ENCODE assay signal across 10 cellular contexts in genomic region chr1:153635872-153636271, GRCh38. TPM values are rescaled to one million over a fixed set of nuclear protein-coding genes. Genes with fewer than 3 reads are reported as not detected.
DNase-seq lines count a peak whose midpoint lies in the region; ATAC-seq and TF ChIP-seq lines count a peak whose summit lies in the region.
"Had no signal": no experiment of that assay in that cellular context is flagged by ENCODE, and none has a peak within 500 bp of the region (broad histone marks: within the 10 kb centered on the region; RNA-seq: fewer than 3 reads in every experiment).

No MANE protein-coding gene starts in this region.

- H3K27me3 Mint-ChIP-seq in activated CD4-positive, alpha-beta T cell treated with anti-CD3 and anti-CD28 coated beads, Interleukin-2, amount 10 ng/mL, durations not matched to agents 24 days and 14 days: no peaks in the 10 kb centered on the region
- no peaks in the 10 kb centered on the region for H3K27me3 Mint-ChIP-seq in activated B cell treated with CpG ODN at 0.5 μM for 24 hours

- peak overlapping the region in 5 of 8 donors; percentile 98 to 100 (median 99) for H3K27ac ChIP-seq in spleen

- WGBS in spleen, 5 donors: 85 to 91% (median 88%) methylated on average over 7 of the region's 7 CpGs

- no peaks in the 10 kb centered on the region for H3K27me3 ChIP-seq in spleen (replicated peaks in 1 of 7)

- intact Hi-C loops in activated CD4-positive, alpha-beta T cell treated with anti-CD3 and anti-CD28 coated beads, Interleukin-2, amount 10 ng/mL, durations not matched to agents 24 days and 14 days (cut with micrococcal nuclease): no loop called here
- intact Hi-C loops in activated B cell treated with CpG ODN at 0.5 μM for 24 hours (cut with micrococcal nuclease) (loop anchor here (2.0 kb wide), 2 partner anchors 103 to 125 kb away; no protein-coding TSS in a partner anchor), spleen (cut with DNase I; ENCODE audit: low total_unique reads) (no loop called here)

- H3K36me3 ChIP-seq in spleen: peaks cover 8 to 60% (median 48%) of the 10 kb centered on the region in 6 donors

- POLR2A ChIA-PET in activated B cell treated with CpG ODN at 0.5 μM for 24 hours (lab: Charles Lee): interaction anchor here (0.8 to 2.7 kb wide), 4 partner anchors 31 to 358 kb away, joined by 3 to 138 read pairs (median 20); partner anchors contain the start of gene S100A6

- TF ChIP-seq POLR2A in spleen (IDR thresholded peaks at IDR 0.05): no peak

- H3K4me3 ChIP-seq in fibroblast of villous mesenchyme (ENCODE audit: low read depth, low read length) (peak overlapping the region; percentile 100), spleen (peak overlapping the region in 7 of 8 donors; percentile 63 to 75 (median 70))

- peaks cover 30% of the 10 kb centered on the region for H3K4me1 Mint-ChIP-seq in activated CD4-positive, alpha-beta T cell treated with anti-CD3 and anti-CD28 coated beads, Interleukin-2, amount 10 ng/mL, durations not matched to agents 24 days and 14 days
- peaks cover 39% of the 10 kb centered on the region for H3K4me1 Mint-ChIP-seq in activated B cell treated with CpG ODN at 0.5 μM for 24 hours

- H3K9me3 ChIP-seq in spleen: no peaks in the 10 kb centered on the region

- no peak overlapping the region for H3K27ac Mint-ChIP-seq in activated CD4-positive, alpha-beta T cell treated with anti-CD3 and anti-CD28 coated beads, Interleukin-2, amount 10 ng/mL, durations not matched to agents 24 days and 14 days
- peak overlapping the region; percentile 56 for H3K27ac Mint-ChIP-seq in activated B cell treated with CpG ODN at 0.5 μM for 24 hours

- peaks cover 18 to 79% (median 54%) of the 10 kb centered on the region in 6 donors for H3K4me1 ChIP-seq in spleen

- TF ChIP-seq CTCF in activated B cell treated with CpG ODN at 0.5 μM for 24 hours (IDR thresholded peaks at IDR 0.05) (no peak), fibroblast of villous mesenchyme (IDR thresholded peaks at IDR 0.05; ENCODE audit: insufficient read depth, low read depth, low read length) (no peak), spleen (IDR thresholded peaks at IDR 0.05 in 8 of 11, conservative IDR thresholded peaks at IDR 0.05 in 3 of 11) (no peak)

- DNase-seq in activated CD4-positive, alpha-beta T cell treated with anti-CD3 and anti-CD28 coated beads, Interleukin-2, amount 10 ng/mL, durations not matched to agents 24 days and 14 days: no peak
- DNase-seq in activated CD4-positive, alpha-beta T cell treated with anti-CD3 and anti-CD28 coated beads, Interleukin-2, amount 50 U/mL, for 4 hours: no peak
- DNase-seq in activated B cell treated with CpG ODN at 0.5 μM for 24 hours (no peak), fibroblast of villous mesenchyme (ENCODE audit: low read depth) (no peak), spleen (no peak), dedifferentiated amniotic fluid mesenchymal stem cell (ENCODE audit: extremely low spot score) (no peak)
- DNase-seq: SHP77 had no signal

- peaks cover 49% of the 10 kb centered on the region for H3K36me3 Mint-ChIP-seq in activated CD4-positive, alpha-beta T cell treated with anti-CD3 and anti-CD28 coated beads, Interleukin-2, amount 10 ng/mL, durations not matched to agents 24 days and 14 days (ENCODE audit: low read depth)
- peaks cover 65% of the 10 kb centered on the region for H3K36me3 Mint-ChIP-seq in activated B cell treated with CpG ODN at 0.5 μM for 24 hours (ENCODE audit: low read depth)

- no peak for ATAC-seq in activated B cell treated with CpG ODN at 0.5 μM for 24 hours (ENCODE audit: low read depth)
- ATAC-seq in GM19023 (IDR thresholded peaks at IDR 0.05; ENCODE audit: unreplicated experiment): no peak
- no peak for ATAC-seq in GM18511 (IDR thresholded peaks at IDR 0.05; ENCODE audit: unreplicated experiment)

- peak overlapping the region; percentile 91 for H3K4me3 Mint-ChIP-seq in activated CD4-positive, alpha-beta T cell treated with anti-CD3 and anti-CD28 coated beads, Interleukin-2, amount 10 ng/mL, durations not matched to agents 24 days and 14 days
- peak overlapping the region; percentile 83 for H3K4me3 Mint-ChIP-seq in activated B cell treated with CpG ODN at 0.5 μM for 24 hours

- no peaks in the 10 kb centered on the region for H3K9me3 Mint-ChIP-seq in activated CD4-positive, alpha-beta T cell treated with anti-CD3 and anti-CD28 coated beads, Interleukin-2, amount 10 ng/mL, durations not matched to agents 24 days and 14 days
- H3K9me3 Mint-ChIP-seq in activated B cell treated with CpG ODN at 0.5 μM for 24 hours: no peaks in the 10 kb centered on the region

- CTCF ChIA-PET in activated B cell treated with CpG ODN at 0.5 μM for 24 hours (lab: Charles Lee): interaction anchor here (0.7 to 2.7 kb wide), 2 partner anchors 63 to 92 kb away, joined by 3 to 33 read pairs; no protein-coding TSS in a partner anchor

RNA-seq across cellular contexts. Expression of gene CHTOP, which starts 2.0 kb away (rescaled TPM):
- 110 and 114 TPM in 2 replicates for total RNA-seq in activated CD4-positive, alpha-beta T cell treated with anti-CD3 and anti-CD28 coated beads, Interleukin-2, amount 10 ng/mL, durations not matched to agents 24 days and 14 days
- total RNA-seq in activated B cell treated with CpG ODN at 0.5 μM for 24 hours (140 and 148 TPM in 2 replicates), fibroblast of villous mesenchyme (41.9 and 47.9 TPM in 2 replicates), spleen (100 to 1,000 TPM in 2 of 7 donors, 10 to 100 TPM in 5; 70.7 to 108 (median 86.3) TPM)
- polyA plus RNA-seq in spleen: 10 to 100 TPM; 58.1 to 84.1 (median 73.1) TPM

RNA-seq across cellular contexts. Expression of gene S100A1, which starts 7.6 kb away (rescaled TPM):
- total RNA-seq in activated CD4-positive, alpha-beta T cell treated with anti-CD3 and anti-CD28 coated beads, Interleukin-2, amount 10 ng/mL, durations not matched to agents 24 days and 14 days: not detected in 2 replicates
- total RNA-seq in activated B cell treated with CpG ODN at 0.5 μM for 24 hours (0.31 and 0.69 TPM in 2 replicates), fibroblast of villous mesenchyme (not detected in 2 replicates), spleen (1 to 10 TPM in 1 of 7 donors, not detected in 6; 2.6 TPM)
- 10 to 100 TPM in 1 of 3 donors, 1 to 10 TPM in 2; 1.7 to 39.7 (median 8.2) TPM for polyA plus RNA-seq in spleen
- total RNA-seq: M059J had no signal

RNA-seq across cellular contexts. Expression of gene S100A13, which starts 8.6 kb away (rescaled TPM):
- 3.1 and 3.2 TPM in 2 replicates for total RNA-seq in activated CD4-positive, alpha-beta T cell treated with anti-CD3 and anti-CD28 coated beads, Interleukin-2, amount 10 ng/mL, durations not matched to agents 24 days and 14 days
- total RNA-seq in activated B cell treated with CpG ODN at 0.5 μM for 24 hours (16.2 and 17.6 TPM in 2 replicates), fibroblast of villous mesenchyme (160 and 178 TPM in 2 replicates), spleen (100 to 1,000 TPM in 1 of 7 donors, 10 to 100 TPM in 6; 48.8 to 103 (median 72.4) TPM)
- polyA plus RNA-seq in spleen: 100 to 1,000 TPM; 118 to 146 (median 143) TPM

RNA-seq across cellular contexts. Expression of gene S100A14, which starts 19.7 kb away (rescaled TPM):
- not detected in 2 replicates for total RNA-seq in activated CD4-positive, alpha-beta T cell treated with anti-CD3 and anti-CD28 coated beads, Interleukin-2, amount 10 ng/mL, durations not matched to agents 24 days and 14 days
- not detected in 2 replicates for total RNA-seq in activated B cell treated with CpG ODN at 0.5 μM for 24 hours
- total RNA-seq in fibroblast of villous mesenchyme: not detected in 2 replicates
- 1 to 10 TPM in 1 of 7 donors, under 1 TPM in 3, not detected in 3; 0.28 to 1.0 (median 0.75) TPM for total RNA-seq in spleen
- 1 to 10 TPM; 1.2 to 3.0 (median 2.0) TPM for polyA plus RNA-seq in spleen
- total RNA-seq: M059J had no signal

RNA-seq across cellular contexts. Expression of gene SNAPIN, which starts 22.6 kb away (rescaled TPM):
- total RNA-seq in activated CD4-positive, alpha-beta T cell treated with anti-CD3 and anti-CD28 coated beads, Interleukin-2, amount 10 ng/mL, durations not matched to agents 24 days and 14 days: 28.6 and 31.6 TPM in 2 replicates
- total RNA-seq in activated B cell treated with CpG ODN at 0.5 μM for 24 hours (50.4 and 51.5 TPM in 2 replicates), fibroblast of villous mesenchyme (55.7 and 66.1 TPM in 2 replicates), spleen (10 to 100 TPM; 26.3 to 60.7 (median 33.5) TPM)
- 10 to 100 TPM; 37.1 to 50.3 (median 44.9) TPM for polyA plus RNA-seq in spleen
